1 cellular context compared by ENCODE assay signal in the genomic region with DNA sequence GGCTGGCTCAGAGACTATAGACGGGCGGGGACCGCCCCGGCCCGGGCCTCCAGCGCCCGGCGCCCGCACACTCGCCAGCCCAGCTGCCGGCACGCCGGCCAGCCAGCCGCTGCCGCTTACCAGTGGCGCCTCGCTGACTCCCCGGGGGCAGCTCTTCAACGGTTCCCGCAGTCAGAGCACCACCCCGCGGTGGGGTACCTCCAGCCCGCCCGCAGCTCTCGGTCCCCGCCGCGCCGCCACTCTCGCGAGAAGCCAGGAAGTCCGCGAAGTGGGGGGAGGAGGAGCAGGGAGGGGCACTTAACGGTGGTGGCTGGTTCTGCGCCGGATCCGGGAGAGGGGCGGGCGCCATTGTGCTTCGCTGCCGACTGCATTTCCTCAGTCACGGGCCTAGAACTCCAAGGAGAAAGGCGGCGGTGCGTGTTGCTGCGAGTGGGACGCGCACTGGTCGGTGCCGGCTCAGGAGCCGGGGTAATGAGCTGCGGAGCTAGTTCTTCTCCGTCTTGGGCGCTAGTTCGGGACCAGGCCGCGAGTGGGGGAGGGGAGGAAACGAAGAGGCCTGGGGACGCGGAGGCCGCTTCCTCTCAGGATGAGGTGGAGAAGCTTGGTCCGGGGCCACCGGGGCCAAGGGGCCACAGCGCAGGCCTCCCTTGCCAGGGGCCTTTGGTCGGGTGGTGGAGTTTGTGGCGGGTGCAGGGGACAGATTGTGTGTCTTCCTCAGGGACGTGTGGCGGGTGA.
TF ChIP-seq lines count a peak whose summit lies in the region.

A gene with protein sequence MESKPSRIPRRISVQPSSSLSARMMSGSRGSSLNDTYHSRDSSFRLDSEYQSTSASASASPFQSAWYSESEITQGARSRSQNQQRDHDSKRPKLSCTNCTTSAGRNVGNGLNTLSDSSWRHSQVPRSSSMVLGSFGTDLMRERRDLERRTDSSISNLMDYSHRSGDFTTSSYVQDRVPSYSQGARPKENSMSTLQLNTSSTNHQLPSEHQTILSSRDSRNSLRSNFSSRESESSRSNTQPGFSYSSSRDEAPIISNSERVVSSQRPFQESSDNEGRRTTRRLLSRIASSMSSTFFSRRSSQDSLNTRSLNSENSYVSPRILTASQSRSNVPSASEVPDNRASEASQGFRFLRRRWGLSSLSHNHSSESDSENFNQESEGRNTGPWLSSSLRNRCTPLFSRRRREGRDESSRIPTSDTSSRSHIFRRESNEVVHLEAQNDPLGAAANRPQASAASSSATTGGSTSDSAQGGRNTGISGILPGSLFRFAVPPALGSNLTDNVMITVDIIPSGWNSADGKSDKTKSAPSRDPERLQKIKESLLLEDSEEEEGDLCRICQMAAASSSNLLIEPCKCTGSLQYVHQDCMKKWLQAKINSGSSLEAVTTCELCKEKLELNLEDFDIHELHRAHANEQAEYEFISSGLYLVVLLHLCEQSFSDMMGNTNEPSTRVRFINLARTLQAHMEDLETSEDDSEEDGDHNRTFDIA (plus strand): TSS at position 313 of the 735 bp plus-strand sequence. CDS start 16,517 bp downstream, outside the sequence.

TF ChIP-seq in HepG2, 621 proteins besides CTCF, POLR2A, EP300 and RAD21 (continued from another document and continues in another):
- TF ChIP-seq, protein P1, sequence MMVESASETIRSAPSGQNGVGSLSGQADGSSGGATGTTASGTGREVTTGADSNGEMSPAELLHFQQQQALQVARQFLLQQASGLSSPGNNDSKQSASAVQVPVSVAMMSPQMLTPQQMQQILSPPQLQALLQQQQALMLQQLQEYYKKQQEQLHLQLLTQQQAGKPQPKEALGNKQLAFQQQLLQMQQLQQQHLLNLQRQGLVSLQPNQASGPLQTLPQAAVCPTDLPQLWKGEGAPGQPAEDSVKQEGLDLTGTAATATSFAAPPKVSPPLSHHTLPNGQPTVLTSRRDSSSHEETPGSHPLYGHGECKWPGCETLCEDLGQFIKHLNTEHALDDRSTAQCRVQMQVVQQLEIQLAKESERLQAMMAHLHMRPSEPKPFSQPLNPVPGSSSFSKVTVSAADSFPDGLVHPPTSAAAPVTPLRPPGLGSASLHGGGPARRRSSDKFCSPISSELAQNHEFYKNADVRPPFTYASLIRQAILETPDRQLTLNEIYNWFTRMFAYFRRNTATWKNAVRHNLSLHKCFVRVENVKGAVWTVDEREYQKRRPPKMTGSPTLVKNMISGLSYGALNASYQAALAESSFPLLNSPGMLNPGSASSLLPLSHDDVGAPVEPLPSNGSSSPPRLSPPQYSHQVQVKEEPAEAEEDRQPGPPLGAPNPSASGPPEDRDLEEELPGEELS (CRISPR knock-in tag; IDR thresholded peaks at IDR 0.05) = no peak; the same call in none of the 2 replicates
- no peak; the same call in 1 of the 2 replicates for TF ChIP-seq ZNF232 (CRISPR knock-in tag; IDR thresholded peaks at IDR 0.05; ENCODE audit: borderline replicate concordance)
- TF ChIP-seq NAIF1 (CRISPR knock-in tag; IDR thresholded peaks at IDR 0.05; ENCODE audit: borderline replicate concordance) = peak; percentile 97; the same call in 1 of the 2 replicates
- TF ChIP-seq, protein P2, sequence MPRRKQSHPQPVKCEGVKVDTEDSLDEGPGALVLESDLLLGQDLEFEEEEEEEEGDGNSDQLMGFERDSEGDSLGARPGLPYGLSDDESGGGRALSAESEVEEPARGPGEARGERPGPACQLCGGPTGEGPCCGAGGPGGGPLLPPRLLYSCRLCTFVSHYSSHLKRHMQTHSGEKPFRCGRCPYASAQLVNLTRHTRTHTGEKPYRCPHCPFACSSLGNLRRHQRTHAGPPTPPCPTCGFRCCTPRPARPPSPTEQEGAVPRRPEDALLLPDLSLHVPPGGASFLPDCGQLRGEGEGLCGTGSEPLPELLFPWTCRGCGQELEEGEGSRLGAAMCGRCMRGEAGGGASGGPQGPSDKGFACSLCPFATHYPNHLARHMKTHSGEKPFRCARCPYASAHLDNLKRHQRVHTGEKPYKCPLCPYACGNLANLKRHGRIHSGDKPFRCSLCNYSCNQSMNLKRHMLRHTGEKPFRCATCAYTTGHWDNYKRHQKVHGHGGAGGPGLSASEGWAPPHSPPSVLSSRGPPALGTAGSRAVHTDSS (CRISPR knock-in tag; conservative IDR thresholded peaks at IDR 0.05) = no peak
- peak; percentile 91; the same call in 1 of the 2 replicates for TF ChIP-seq ZNF367 (CRISPR knock-in tag; IDR thresholded peaks at IDR 0.05; ENCODE audit: borderline replicate concordance)
- no peak for TF ChIP-seq ZNF180 (CRISPR knock-in tag; IDR thresholded peaks at IDR 0.05; ENCODE audit: borderline replicate concordance, low read depth)
- TF ChIP-seq ZNF263 (CRISPR knock-in tag; IDR thresholded peaks at IDR 0.05) = peak; percentile 58
- peak; percentile 94; the same call in 1 of the 2 replicates for TF ChIP-seq ZNF660 (CRISPR knock-in tag; IDR thresholded peaks at IDR 0.05; ENCODE audit: borderline replicate concordance, low read depth)
- TF ChIP-seq, protein P3, sequence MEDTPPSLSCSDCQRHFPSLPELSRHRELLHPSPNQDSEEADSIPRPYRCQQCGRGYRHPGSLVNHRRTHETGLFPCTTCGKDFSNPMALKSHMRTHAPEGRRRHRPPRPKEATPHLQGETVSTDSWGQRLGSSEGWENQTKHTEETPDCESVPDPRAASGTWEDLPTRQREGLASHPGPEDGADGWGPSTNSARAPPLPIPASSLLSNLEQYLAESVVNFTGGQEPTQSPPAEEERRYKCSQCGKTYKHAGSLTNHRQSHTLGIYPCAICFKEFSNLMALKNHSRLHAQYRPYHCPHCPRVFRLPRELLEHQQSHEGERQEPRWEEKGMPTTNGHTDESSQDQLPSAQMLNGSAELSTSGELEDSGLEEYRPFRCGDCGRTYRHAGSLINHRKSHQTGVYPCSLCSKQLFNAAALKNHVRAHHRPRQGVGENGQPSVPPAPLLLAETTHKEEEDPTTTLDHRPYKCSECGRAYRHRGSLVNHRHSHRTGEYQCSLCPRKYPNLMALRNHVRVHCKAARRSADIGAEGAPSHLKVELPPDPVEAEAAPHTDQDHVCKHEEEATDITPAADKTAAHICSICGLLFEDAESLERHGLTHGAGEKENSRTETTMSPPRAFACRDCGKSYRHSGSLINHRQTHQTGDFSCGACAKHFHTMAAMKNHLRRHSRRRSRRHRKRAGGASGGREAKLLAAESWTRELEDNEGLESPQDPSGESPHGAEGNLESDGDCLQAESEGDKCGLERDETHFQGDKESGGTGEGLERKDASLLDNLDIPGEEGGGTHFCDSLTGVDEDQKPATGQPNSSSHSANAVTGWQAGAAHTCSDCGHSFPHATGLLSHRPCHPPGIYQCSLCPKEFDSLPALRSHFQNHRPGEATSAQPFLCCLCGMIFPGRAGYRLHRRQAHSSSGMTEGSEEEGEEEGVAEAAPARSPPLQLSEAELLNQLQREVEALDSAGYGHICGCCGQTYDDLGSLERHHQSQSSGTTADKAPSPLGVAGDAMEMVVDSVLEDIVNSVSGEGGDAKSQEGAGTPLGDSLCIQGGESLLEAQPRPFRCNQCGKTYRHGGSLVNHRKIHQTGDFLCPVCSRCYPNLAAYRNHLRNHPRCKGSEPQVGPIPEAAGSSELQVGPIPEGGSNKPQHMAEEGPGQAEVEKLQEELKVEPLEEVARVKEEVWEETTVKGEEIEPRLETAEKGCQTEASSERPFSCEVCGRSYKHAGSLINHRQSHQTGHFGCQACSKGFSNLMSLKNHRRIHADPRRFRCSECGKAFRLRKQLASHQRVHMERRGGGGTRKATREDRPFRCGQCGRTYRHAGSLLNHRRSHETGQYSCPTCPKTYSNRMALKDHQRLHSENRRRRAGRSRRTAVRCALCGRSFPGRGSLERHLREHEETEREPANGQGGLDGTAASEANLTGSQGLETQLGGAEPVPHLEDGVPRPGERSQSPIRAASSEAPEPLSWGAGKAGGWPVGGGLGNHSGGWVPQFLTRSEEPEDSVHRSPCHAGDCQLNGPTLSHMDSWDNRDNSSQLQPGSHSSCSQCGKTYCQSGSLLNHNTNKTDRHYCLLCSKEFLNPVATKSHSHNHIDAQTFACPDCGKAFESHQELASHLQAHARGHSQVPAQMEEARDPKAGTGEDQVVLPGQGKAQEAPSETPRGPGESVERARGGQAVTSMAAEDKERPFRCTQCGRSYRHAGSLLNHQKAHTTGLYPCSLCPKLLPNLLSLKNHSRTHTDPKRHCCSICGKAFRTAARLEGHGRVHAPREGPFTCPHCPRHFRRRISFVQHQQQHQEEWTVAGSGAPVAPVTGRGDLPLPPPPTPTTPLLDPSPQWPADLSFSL (CRISPR knock-in tag; IDR thresholded peaks at IDR 0.05) = no peak; the same call in 1 of the 2 replicates
- TF ChIP-seq DNMT3B (CRISPR knock-in tag; conservative IDR thresholded peaks at IDR 0.05) = peak; percentile 93
- TF ChIP-seq, protein P4, sequence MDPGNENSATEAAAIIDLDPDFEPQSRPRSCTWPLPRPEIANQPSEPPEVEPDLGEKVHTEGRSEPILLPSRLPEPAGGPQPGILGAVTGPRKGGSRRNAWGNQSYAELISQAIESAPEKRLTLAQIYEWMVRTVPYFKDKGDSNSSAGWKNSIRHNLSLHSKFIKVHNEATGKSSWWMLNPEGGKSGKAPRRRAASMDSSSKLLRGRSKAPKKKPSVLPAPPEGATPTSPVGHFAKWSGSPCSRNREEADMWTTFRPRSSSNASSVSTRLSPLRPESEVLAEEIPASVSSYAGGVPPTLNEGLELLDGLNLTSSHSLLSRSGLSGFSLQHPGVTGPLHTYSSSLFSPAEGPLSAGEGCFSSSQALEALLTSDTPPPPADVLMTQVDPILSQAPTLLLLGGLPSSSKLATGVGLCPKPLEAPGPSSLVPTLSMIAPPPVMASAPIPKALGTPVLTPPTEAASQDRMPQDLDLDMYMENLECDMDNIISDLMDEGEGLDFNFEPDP (CRISPR knock-in tag; conservative IDR thresholded peaks at IDR 0.05) = no peak
- TF ChIP-seq MEIS2 (CRISPR knock-in tag; IDR thresholded peaks at IDR 0.05) = no peak; the same call in none of the 2 replicates
- TF ChIP-seq ZSCAN30 (CRISPR knock-in tag; IDR thresholded peaks at IDR 0.05) = peak; percentile 98; the same call in 1 of the 2 replicates
- peak; percentile 99 for TF ChIP-seq ZNF333 (CRISPR knock-in tag; IDR thresholded peaks at IDR 0.05; ENCODE audit: borderline replicate concordance)
- peak; percentile 95; the same call in 1 of the 2 replicates for TF ChIP-seq KLF15 (CRISPR knock-in tag; IDR thresholded peaks at IDR 0.05; ENCODE audit: borderline replicate concordance)
- no peak; the same call in 1 of the 2 replicates for TF ChIP-seq HMGA1 (CRISPR knock-in tag; conservative IDR thresholded peaks at IDR 0.05)
- TF ChIP-seq ZNF329 (CRISPR knock-in tag; IDR thresholded peaks at IDR 0.05; ENCODE audit: low read depth) = peak; percentile 88
- peak; percentile 97 for TF ChIP-seq ZNF563 (CRISPR knock-in tag; IDR thresholded peaks at IDR 0.05)
- TF ChIP-seq, protein P5, sequence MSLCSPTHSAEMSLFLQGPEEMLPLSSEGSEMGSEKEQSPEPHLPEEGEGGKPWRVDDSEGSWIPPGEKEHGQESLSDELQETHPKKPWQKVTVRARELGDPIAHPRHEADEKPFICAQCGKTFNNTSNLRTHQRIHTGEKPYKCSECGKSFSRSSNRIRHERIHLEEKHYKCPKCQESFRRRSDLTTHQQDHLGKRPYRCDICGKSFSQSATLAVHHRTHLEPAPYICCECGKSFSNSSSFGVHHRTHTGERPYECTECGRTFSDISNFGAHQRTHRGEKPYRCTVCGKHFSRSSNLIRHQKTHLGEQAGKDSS (CRISPR knock-in tag; IDR thresholded peaks at IDR 0.05; ENCODE audit: borderline replicate concordance, low read depth) = peak; percentile 89
- TF ChIP-seq, protein P6, sequence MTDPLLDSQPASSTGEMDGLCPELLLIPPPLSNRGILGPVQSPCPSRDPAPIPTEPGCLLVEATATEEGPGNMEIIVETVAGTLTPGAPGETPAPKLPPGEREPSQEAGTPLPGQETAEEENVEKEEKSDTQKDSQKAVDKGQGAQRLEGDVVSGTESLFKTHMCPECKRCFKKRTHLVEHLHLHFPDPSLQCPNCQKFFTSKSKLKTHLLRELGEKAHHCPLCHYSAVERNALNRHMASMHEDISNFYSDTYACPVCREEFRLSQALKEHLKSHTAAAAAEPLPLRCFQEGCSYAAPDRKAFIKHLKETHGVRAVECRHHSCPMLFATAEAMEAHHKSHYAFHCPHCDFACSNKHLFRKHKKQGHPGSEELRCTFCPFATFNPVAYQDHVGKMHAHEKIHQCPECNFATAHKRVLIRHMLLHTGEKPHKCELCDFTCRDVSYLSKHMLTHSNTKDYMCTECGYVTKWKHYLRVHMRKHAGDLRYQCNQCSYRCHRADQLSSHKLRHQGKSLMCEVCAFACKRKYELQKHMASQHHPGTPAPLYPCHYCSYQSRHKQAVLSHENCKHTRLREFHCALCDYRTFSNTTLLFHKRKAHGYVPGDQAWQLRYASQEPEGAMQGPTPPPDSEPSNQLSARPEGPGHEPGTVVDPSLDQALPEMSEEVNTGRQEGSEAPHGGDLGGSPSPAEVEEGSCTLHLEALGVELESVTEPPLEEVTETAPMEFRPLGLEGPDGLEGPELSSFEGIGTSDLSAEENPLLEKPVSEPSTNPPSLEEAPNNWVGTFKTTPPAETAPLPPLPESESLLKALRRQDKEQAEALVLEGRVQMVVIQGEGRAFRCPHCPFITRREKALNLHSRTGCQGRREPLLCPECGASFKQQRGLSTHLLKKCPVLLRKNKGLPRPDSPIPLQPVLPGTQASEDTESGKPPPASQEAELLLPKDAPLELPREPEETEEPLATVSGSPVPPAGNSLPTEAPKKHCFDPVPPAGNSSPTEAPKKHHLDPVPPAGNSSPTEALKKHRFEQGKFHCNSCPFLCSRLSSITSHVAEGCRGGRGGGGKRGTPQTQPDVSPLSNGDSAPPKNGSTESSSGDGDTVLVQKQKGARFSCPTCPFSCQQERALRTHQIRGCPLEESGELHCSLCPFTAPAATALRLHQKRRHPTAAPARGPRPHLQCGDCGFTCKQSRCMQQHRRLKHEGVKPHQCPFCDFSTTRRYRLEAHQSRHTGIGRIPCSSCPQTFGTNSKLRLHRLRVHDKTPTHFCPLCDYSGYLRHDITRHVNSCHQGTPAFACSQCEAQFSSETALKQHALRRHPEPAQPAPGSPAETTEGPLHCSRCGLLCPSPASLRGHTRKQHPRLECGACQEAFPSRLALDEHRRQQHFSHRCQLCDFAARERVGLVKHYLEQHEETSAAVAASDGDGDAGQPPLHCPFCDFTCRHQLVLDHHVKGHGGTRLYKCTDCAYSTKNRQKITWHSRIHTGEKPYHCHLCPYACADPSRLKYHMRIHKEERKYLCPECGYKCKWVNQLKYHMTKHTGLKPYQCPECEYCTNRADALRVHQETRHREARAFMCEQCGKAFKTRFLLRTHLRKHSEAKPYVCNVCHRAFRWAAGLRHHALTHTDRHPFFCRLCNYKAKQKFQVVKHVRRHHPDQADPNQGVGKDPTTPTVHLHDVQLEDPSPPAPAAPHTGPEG (CRISPR knock-in tag; IDR thresholded peaks at IDR 0.05) = peak; percentile 89
- no peak for TF ChIP-seq SOX6 (IDR thresholded peaks at IDR 0.05)
- TF ChIP-seq SOX6 (CRISPR knock-in tag; IDR thresholded peaks at IDR 0.05) = peak; percentile 93
- no peak for TF ChIP-seq ATAD3A (CRISPR knock-in tag; IDR thresholded peaks at IDR 0.05)
- TF ChIP-seq ZNF773 (CRISPR knock-in tag; IDR thresholded peaks at IDR 0.05; ENCODE audit: borderline replicate concordance) = 0 out of 2 replicates have a peak, but pooled peaks have one; percentile 35
- TF ChIP-seq PAX8 (CRISPR knock-in tag; IDR thresholded peaks at IDR 0.05; ENCODE audit: borderline replicate concordance) = 0 out of 2 replicates have a peak, but pooled peaks have one; percentile 73
- TF ChIP-seq MED1 (CRISPR knock-in tag; IDR thresholded peaks at IDR 0.05) = peak; percentile 85
- TF ChIP-seq BHLHE40 (IDR thresholded peaks at IDR 0.05; ENCODE audit: low read length) = 0 out of 2 replicates have a peak, but pooled peaks have one; percentile 13
- no peak for TF ChIP-seq ZNF460 (CRISPR knock-in tag; IDR thresholded peaks at IDR 0.05; ENCODE audit: borderline replicate concordance)
- peak; percentile 99 for TF ChIP-seq SRY (CRISPR knock-in tag; IDR thresholded peaks at IDR 0.05)
- peak; percentile 98 for TF ChIP-seq KDM2A (CRISPR knock-in tag; IDR thresholded peaks at IDR 0.05; ENCODE audit: borderline replicate concordance, low read depth)
- TF ChIP-seq FOXM1 (CRISPR knock-in tag; IDR thresholded peaks at IDR 0.05) = no peak; the same call in 1 of the 2 replicates
- no peak for TF ChIP-seq ZKSCAN5 (CRISPR knock-in tag; IDR thresholded peaks at IDR 0.05)
